Comparison of ENCODE assay signal across 10 cellular contexts in genomic region chr1:156153362-156153761, GRCh38. TPM values are rescaled to one million over a fixed set of nuclear protein-coding genes. Genes with fewer than 3 reads are reported as not detected.
DNase-seq lines count a peak whose midpoint lies in the region; ATAC-seq and TF ChIP-seq lines count a peak whose summit lies in the region.
"Had no signal": no experiment of that assay in that cellular context is flagged by ENCODE, and none has a peak within 500 bp of the region (broad histone marks: within the 10 kb centered on the region; RNA-seq: fewer than 3 reads in every experiment).

Gene SEMA4A, plus strand, starts transcription at chr1:156153585. Its CDS starts 994 bp downstream, at chr1:156154579.

- H3K18ac ChIP-seq in mesendoderm (ENCODE audit: low read length): no peak within 1 kb of the TSS

- no peak for DNase-seq in activated naive CD4-positive, alpha-beta T cell treated with anti-CD3 and anti-CD28 coated beads for 36 hours
- no peak for DNase-seq in activated naive CD4-positive, alpha-beta T cell treated with anti-CD3 and anti-CD28 coated beads, Interleukin-2, amount 50 U/mL, for 16 hours
- DNase-seq in activated T-helper 2 cell treated with anti-CD3 and anti-CD28 coated beads, Interferon-gamma antibody, Interleukin-2, Interleukin-4, amounts not matched to agents 10 μg/mL and 5 μg/mL and 100 μg/mL, durations not matched to agents 14 hours and 24 hours and 36 hours (ENCODE audit: low spot score): no peak
- DNase-seq in mesendoderm (no peak), upper lobe of left lung (peak in 1 of 2 donors; percentile 79)
- DNase-seq in stimulated activated naive CD4-positive, alpha-beta T cell treated with Interleukin-2 at 50 U/mL for 16 hours (lab: John Stamatoyannopoulos, UW): no peak
- DNase-seq: NCI-H146 had no signal

- H3K4me3 ChIP-seq in mesendoderm (ENCODE audit: low read length): no peak within 1 kb of the TSS
- peak within 1 kb of the TSS in 3 of 4 donors; percentile 24 to 33 (median 28) for H3K4me3 ChIP-seq in upper lobe of left lung
- H3K4me3 ChIP-seq: ascending aorta had no signal

- no peaks in the 10 kb centered on the region for H3K27me3 ChIP-seq in mesendoderm (ENCODE audit: insufficient read depth, low read length, poor library complexity)
- H3K27me3 ChIP-seq in upper lobe of left lung: no peaks in the 10 kb centered on the region
- H3K27me3 ChIP-seq: ascending aorta had no signal

- no peaks in the 10 kb centered on the region for H3K36me3 Mint-ChIP-seq in activated naive CD4-positive, alpha-beta T cell treated with anti-CD3 and anti-CD28 coated beads for 36 hours (ENCODE audit: low read depth)
- peaks cover 39% of the 10 kb centered on the region for H3K36me3 Mint-ChIP-seq in activated T-helper 2 cell treated with anti-CD3 and anti-CD28 coated beads, Interferon-gamma antibody, Interleukin-2, Interleukin-4, amounts not matched to agents 10 μg/mL and 5 μg/mL and 100 μg/mL, durations not matched to agents 14 hours and 24 hours and 36 hours (ENCODE audit: low read depth)

- H3K27ac ChIP-seq in mesendoderm (ENCODE audit: low read depth, low read length) (no peak within 1 kb of the TSS), upper lobe of left lung (peak within 1 kb of the TSS; percentile 62 to 82 (median 72))
- H3K27ac ChIP-seq: ascending aorta had no signal

- no peaks in the 10 kb centered on the region for H3K79me2 ChIP-seq in mesendoderm (ENCODE audit: control insufficient read depth, insufficient read depth, low read length)

- H3K4me1 ChIP-seq in mesendoderm (ENCODE audit: control insufficient read depth, low read depth, low read length) (peaks cover 13% of the 10 kb centered on the region), upper lobe of left lung (peaks cover 0 to 37% (median 19%) of the 10 kb centered on the region in 4 donors)

- TF ChIP-seq EP300 in upper lobe of left lung (IDR thresholded peaks at IDR 0.05): no peak

- H2BK120ac ChIP-seq in mesendoderm (ENCODE audit: low read depth, low read length): no peak within 1 kb of the TSS

- WGBS in mesendoderm (ENCODE audit: extremely low coverage, insufficient coverage, low lambda C conversion rate): no CpG with 5 or more reads among the region's 10 CpGs
- 51 to 69% methylated on average over 8 to 10 of the region's 10 CpGs for WGBS in upper lobe of left lung, 2 donors

- no peak within 1 kb of the TSS for H3K4ac ChIP-seq in mesendoderm (ENCODE audit: low read depth, low read length)

- H3K9me3 Mint-ChIP-seq in activated naive CD4-positive, alpha-beta T cell treated with anti-CD3 and anti-CD28 coated beads for 36 hours: no peaks in the 10 kb centered on the region
- no peaks in the 10 kb centered on the region for H3K9me3 Mint-ChIP-seq in activated T-helper 2 cell treated with anti-CD3 and anti-CD28 coated beads, Interferon-gamma antibody, Interleukin-2, Interleukin-4, amounts not matched to agents 10 μg/mL and 5 μg/mL and 100 μg/mL, durations not matched to agents 14 hours and 24 hours and 36 hours

- H3K27me3 Mint-ChIP-seq in activated naive CD4-positive, alpha-beta T cell treated with anti-CD3 and anti-CD28 coated beads for 36 hours (ENCODE audit: low read depth): no peaks in the 10 kb centered on the region
- H3K27me3 Mint-ChIP-seq in activated T-helper 2 cell treated with anti-CD3 and anti-CD28 coated beads, Interferon-gamma antibody, Interleukin-2, Interleukin-4, amounts not matched to agents 10 μg/mL and 5 μg/mL and 100 μg/mL, durations not matched to agents 14 hours and 24 hours and 36 hours (ENCODE audit: low read depth): no peaks in the 10 kb centered on the region

- H3K4me3 Mint-ChIP-seq in activated naive CD4-positive, alpha-beta T cell treated with anti-CD3 and anti-CD28 coated beads for 36 hours: peak within 1 kb of the TSS; percentile 65
- peak within 1 kb of the TSS; percentile 92 for H3K4me3 Mint-ChIP-seq in activated T-helper 2 cell treated with anti-CD3 and anti-CD28 coated beads, Interferon-gamma antibody, Interleukin-2, Interleukin-4, amounts not matched to agents 10 μg/mL and 5 μg/mL and 100 μg/mL, durations not matched to agents 14 hours and 24 hours and 36 hours (ENCODE audit: low read depth)

- no peaks in the 10 kb centered on the region for H3K36me3 ChIP-seq in mesendoderm (ENCODE audit: control insufficient read depth, insufficient read depth, low read length)
- peaks cover 0 to 2% (median 0%) of the 10 kb centered on the region in 4 donors for H3K36me3 ChIP-seq in upper lobe of left lung
- H3K36me3 ChIP-seq: ascending aorta had no signal

- H3K79me1 ChIP-seq in mesendoderm (ENCODE audit: low read length): no peaks in the 10 kb centered on the region

- no peak within 1 kb of the TSS for H4K5ac ChIP-seq in mesendoderm (ENCODE audit: low read length)

- H3K4me1 Mint-ChIP-seq in activated naive CD4-positive, alpha-beta T cell treated with anti-CD3 and anti-CD28 coated beads for 36 hours (ENCODE audit: low read depth): peaks cover 62% of the 10 kb centered on the region
- peaks cover 67% of the 10 kb centered on the region for H3K4me1 Mint-ChIP-seq in activated T-helper 2 cell treated with anti-CD3 and anti-CD28 coated beads, Interferon-gamma antibody, Interleukin-2, Interleukin-4, amounts not matched to agents 10 μg/mL and 5 μg/mL and 100 μg/mL, durations not matched to agents 14 hours and 24 hours and 36 hours (ENCODE audit: low read depth)

- TF ChIP-seq CTCF in upper lobe of left lung (IDR thresholded peaks at IDR 0.05): no peak

- peak within 1 kb of the TSS; percentile 51 for H3K56ac ChIP-seq in mesendoderm (ENCODE audit: low read length)

- peak in 1 of 4 donors; percentile 26 for TF ChIP-seq POLR2A in upper lobe of left lung (IDR thresholded peaks at IDR 0.05)

- ATAC-seq in upper lobe of left lung (ENCODE audit: low FRiP score in 2 of 2): peak in 1 of 2 donors; percentile 60
- ATAC-seq in GM21619 (IDR thresholded peaks at IDR 0.05; ENCODE audit: unreplicated experiment): no peak
- no peak for ATAC-seq in GM21381 (IDR thresholded peaks at IDR 0.05; ENCODE audit: unreplicated experiment)

- intact Hi-C loops in activated naive CD4-positive, alpha-beta T cell treated with anti-CD3 and anti-CD28 coated beads for 36 hours (cut with micrococcal nuclease): no loop called here
- intact Hi-C loops in activated T-helper 2 cell treated with anti-CD3 and anti-CD28 coated beads, Interferon-gamma antibody, Interleukin-2, Interleukin-4, amounts not matched to agents 10 μg/mL and 5 μg/mL and 100 μg/mL, durations not matched to agents 14 hours and 24 hours and 36 hours (cut with micrococcal nuclease): loop anchor here (1.0 to 5.0 kb wide), 2 partner anchors 8 to 39 kb away; partner anchors contain the start of gene SLC25A44

- H3K4me2 ChIP-seq in mesendoderm (ENCODE audit: low read length): no peak within 1 kb of the TSS

- no peak within 1 kb of the TSS for H3K23ac ChIP-seq in mesendoderm (ENCODE audit: low read length)

- CTCF ChIA-PET in activated naive CD4-positive, alpha-beta T cell treated with anti-CD3 and anti-CD28 coated beads for 36 hours (lab: Charles Lee): no interaction called here

- no peak within 1 kb of the TSS for H4K8ac ChIP-seq in mesendoderm (ENCODE audit: low read depth, low read length)

- no peak within 1 kb of the TSS for H3K9ac ChIP-seq in mesendoderm (ENCODE audit: low read length)

- H2AK5ac ChIP-seq in mesendoderm (ENCODE audit: low read length): peak within 1 kb of the TSS; percentile 20

- H2BK15ac ChIP-seq in mesendoderm (replicated peaks; ENCODE audit: low read depth): no peak within 1 kb of the TSS

- peak within 1 kb of the TSS; percentile 64 for H3K27ac Mint-ChIP-seq in activated naive CD4-positive, alpha-beta T cell treated with anti-CD3 and anti-CD28 coated beads for 36 hours
- H3K27ac Mint-ChIP-seq in activated T-helper 2 cell treated with anti-CD3 and anti-CD28 coated beads, Interferon-gamma antibody, Interleukin-2, Interleukin-4, amounts not matched to agents 10 μg/mL and 5 μg/mL and 100 μg/mL, durations not matched to agents 14 hours and 24 hours and 36 hours: peak within 1 kb of the TSS; percentile 89

- H2BK5ac ChIP-seq in mesendoderm (ENCODE audit: low read length): no peak within 1 kb of the TSS

- H3K9me3 ChIP-seq in upper lobe of left lung: no peaks in the 10 kb centered on the region
- H3K9me3 ChIP-seq: ascending aorta had no signal

RNA-seq across cellular contexts. Expression of gene SEMA4A, which starts in this region (rescaled TPM):
- 10 to 100 TPM; 17.4 to 17.5 TPM for total RNA-seq in activated naive CD4-positive, alpha-beta T cell treated with anti-CD3 and anti-CD28 coated beads for 36 hours
- total RNA-seq in activated T-helper 2 cell treated with anti-CD3 and anti-CD28 coated beads, Interferon-gamma antibody, Interleukin-2, Interleukin-4, amounts not matched to agents 10 μg/mL and 5 μg/mL and 100 μg/mL, durations not matched to agents 14 hours and 24 hours and 36 hours: 128 and 132 TPM in 2 replicates
- 1.3 TPM for polyA plus RNA-seq in mesendoderm (2013, experiment 1 of 2)
- polyA plus RNA-seq in mesendoderm (2013, experiment 2 of 2): 1.1 TPM
- 10 to 100 TPM; 28.9 to 65.9 (median 33.5) TPM for total RNA-seq in upper lobe of left lung
